ENCODE assay signal across 11 cellular contexts in genomic region chr5:5751496-5751895, GRCh38.
DNase-seq lines count a peak whose midpoint lies in the region; ATAC-seq and TF ChIP-seq lines count a peak whose summit lies in the region.
"Had no signal": no experiment of that assay in that cellular context is flagged by ENCODE, and none has a peak within 500 bp of the region (broad histone marks: within the 10 kb centered on the region; RNA-seq: fewer than 3 reads in every experiment).

No MANE protein-coding gene starts in this region.

- H3K4me2 ChIP-seq in OCI-LY7 (ENCODE audit: low read length), result peak overlapping the region; percentile 72

- H3K9me3 ChIP-seq in OCI-LY7 (ENCODE audit: low read length), result no peaks in the 10 kb centered on the region

- H3K4me1 ChIP-seq in OCI-LY7 (ENCODE audit: insufficient read depth, low read length, poor library complexity, severe bottlenecking), result peaks cover 71% of the 10 kb centered on the region
- H3K4me1 ChIP-seq: sigmoid colon had no signal

- H3K27ac ChIP-seq in OCI-LY7 (ENCODE audit: low read depth, low read length, poor library complexity, severe bottlenecking), result peak overlapping the region; percentile 75
- H3K27ac ChIP-seq: sigmoid colon, VCaP had no signal

- H3K4me3 ChIP-seq in OCI-LY7 (ENCODE audit: low read depth, low read length, poor library complexity, severe bottlenecking), result peak overlapping the region; percentile 39
- H3K4me3 ChIP-seq: sigmoid colon had no signal

- CTCF ChIA-PET in OCI-LY7 (lab: Charles Lee; ENCODE audit: unreplicated experiment), result no interaction called here

- no peak overlapping the region for H3K27ac Mint-ChIP-seq in activated naive CD4-positive, alpha-beta T cell treated with anti-CD3 and anti-CD28 coated beads, Interleukin-2, amount 50 U/mL, for 72 hours

- intact Hi-C loops in OCI-LY7 (cut with micrococcal nuclease; ENCODE audit: unreplicated experiment), result loop anchor here (5.0 to 10.0 kb wide), 4 partner anchors 329 to 971 kb away; partner anchors contain the start of genes ICE1, NSUN2 and SRD5A1

- BruUV-seq in OCI-LY7 (replicated peaks; lab: Mats Ljungman, UMichigan), result no TSS peak

- H3K9me2 ChIP-seq in OCI-LY7 (ENCODE audit: insufficient read depth, low read length), result no peaks in the 10 kb centered on the region

- peak overlapping the region; percentile 84 for H2AFZ ChIP-seq in OCI-LY7 (ENCODE audit: low read length)

- peak; percentile 56 for DNase-seq in OCI-LY7 (ENCODE audit: low spot score)
- DNase-seq in activated CD8-positive, alpha-beta memory T cell treated with anti-CD3 and anti-CD28 coated beads, Interleukin-2, amount 50 U/mL, for 48 hours, result no peak
- no peak for DNase-seq in activated naive CD4-positive, alpha-beta T cell treated with anti-CD3 and anti-CD28 coated beads, Interleukin-2, amount 50 U/mL, for 72 hours (ENCODE audit: low spot score in 2 of 2)
- DNase-seq in NCI-H1417 treated with DMSO at 0.1 percent for 48 hours (lab: John Stamatoyannopoulos, UW), result no peak
- DNase-seq in HPDE6-E6E7 (ENCODE audit: extremely low spot score), result no peak
- DNase-seq: activated effector memory CD4-positive, alpha-beta T cell treated with Interleukin-2 at 50 U/mL for 16 hours; sigmoid colon had no signal

- H3K36me3 ChIP-seq in OCI-LY7 (ENCODE audit: insufficient read depth, low read length), result no peaks in the 10 kb centered on the region
- H3K36me3 ChIP-seq: sigmoid colon had no signal

- H3K79me2 ChIP-seq in OCI-LY7 (ENCODE audit: insufficient read depth, low read depth, low read length), result no peaks in the 10 kb centered on the region

- peak; percentile 43 for ATAC-seq in GM18511 (IDR thresholded peaks at IDR 0.05; ENCODE audit: unreplicated experiment)
- ATAC-seq in GM21515 (IDR thresholded peaks at IDR 0.05; ENCODE audit: unreplicated experiment), result peak; percentile 53
- peak; percentile 33 for ATAC-seq in HG03060 (IDR thresholded peaks at IDR 0.05; ENCODE audit: low read depth, unreplicated experiment)
- no peak for ATAC-seq in activated naive CD4-positive, alpha-beta T cell treated with anti-CD3 and anti-CD28 coated beads, Interleukin-2, amount 50 U/mL, for 72 hours

- peaks cover 0 to 4% of the 10 kb centered on the region in 2 donors for H3K9me3 Mint-ChIP-seq in activated naive CD4-positive, alpha-beta T cell treated with anti-CD3 and anti-CD28 coated beads, Interleukin-2, amount 50 U/mL, for 72 hours

- H4K20me1 ChIP-seq in OCI-LY7 (ENCODE audit: insufficient read depth, low read length), result no peaks in the 10 kb centered on the region

- H3K36me3 Mint-ChIP-seq in activated naive CD4-positive, alpha-beta T cell treated with anti-CD3 and anti-CD28 coated beads, Interleukin-2, amount 50 U/mL, for 72 hours, result no peaks in the 10 kb centered on the region

- no peak for TF ChIP-seq CTCF in OCI-LY7 (conservative IDR thresholded peaks at IDR 0.05; ENCODE audit: low read length)

- POLR2A ChIA-PET in OCI-LY7 (lab: Charles Lee), result no interaction called here

Comparison
In these comparisons a context has a peak if more than half of its experiments do, and no peak if none do; other contexts are left out.
1. ATAC-seq: peak in GM18511 (single experiment), GM21515 (single experiment) and HG03060 (single experiment); none in activated naive CD4-positive, alpha-beta T cell treated with anti-CD3 and anti-CD28 coated beads, Interleukin-2, amount 50 U/mL, for 72 hours (0 of 2).